In the genomic region with DNA sequence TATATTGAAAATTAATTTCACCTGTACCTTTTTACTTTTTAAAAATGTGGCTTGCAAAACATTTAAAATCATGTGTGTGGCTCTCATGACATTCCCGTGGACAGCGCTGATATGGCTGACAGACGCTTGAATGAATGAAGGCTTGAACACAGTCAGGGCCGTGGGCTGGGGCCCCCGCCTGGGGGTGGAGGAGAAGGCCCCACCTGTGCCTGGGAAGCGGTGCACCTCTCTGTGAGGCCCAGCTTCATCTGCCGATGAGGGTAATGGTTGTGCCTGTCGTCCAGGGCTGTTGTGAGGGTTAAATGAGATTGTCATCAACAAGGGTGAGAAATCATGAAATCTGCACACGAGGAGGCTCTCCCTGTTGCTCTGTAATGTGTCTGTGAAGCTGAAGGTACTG, we compare ENCODE assay signal across 30 cellular contexts.
"Had no signal": no experiment of that assay in that cellular context is flagged by ENCODE, and none has a peak within 500 bp of the region (broad histone marks: within the 10 kb centered on the region; RNA-seq: fewer than 3 reads in every experiment).

No MANE protein-coding gene starts in this region.

- ATAC-seq: heart left ventricle; left cardiac atrium; left lobe of liver; lower lobe of right lung; naive thymus-derived CD8-positive, alpha-beta T cell; right cardiac atrium; stimulated activated effector memory CD8-positive, alpha-beta T cell treated with anti-CD3 and anti-CD28 coated beads, Interleukin-12 subunit alpha, Interleukin-12 subunit beta, amount 100 ng/mL, for 72 hours; upper lobe of right lung had no signal

- H3K27ac Mint-ChIP-seq: naive thymus-derived CD8-positive, alpha-beta T cell; nephron; stimulated activated effector memory CD8-positive, alpha-beta T cell treated with anti-CD3 and anti-CD28 coated beads, Interleukin-12 subunit alpha, Interleukin-12 subunit beta, amount 100 ng/mL, for 72 hours; stimulated activated naive CD8-positive, alpha-beta T cell treated with anti-CD3 and anti-CD28 coated beads, Interleukin-15, Interleukin-2, amounts not matched to agents 100 ng/mL and 50 ng/mL, for 24 hours had no signal

- DNase-seq: heart left ventricle; kidney glomerular epithelial cell; left cardiac atrium; lower lobe of right lung; mammary epithelial cell; mesenchymal stem cell; naive thymus-derived CD8-positive, alpha-beta T cell; occipital lobe; ovary; retina; right cardiac atrium; sigmoid colon; small intestine; spleen; stimulated activated CD4-positive, alpha-beta T cell treated with anti-CD3 and anti-CD28 coated beads, Interleukin-4, amount 100 ng/mL, for 24 hours; stimulated activated naive CD4-positive, alpha-beta T cell; trophoblast cell; upper lobe of right lung; uterus had no signal

- H3K4me3 ChIP-seq: heart left ventricle, lower lobe of right lung, ovary, prostate gland, sigmoid colon, spleen, suprapubic skin, thoracic aorta, tibial artery, upper lobe of right lung, uterus had no signal

- H3K4me3 Mint-ChIP-seq: naive thymus-derived CD8-positive, alpha-beta T cell; nephron; neural crest cell; stimulated activated effector memory CD8-positive, alpha-beta T cell treated with anti-CD3 and anti-CD28 coated beads, Interleukin-12 subunit alpha, Interleukin-12 subunit beta, amount 100 ng/mL, for 72 hours; stimulated activated naive CD8-positive, alpha-beta T cell treated with anti-CD3 and anti-CD28 coated beads, Interleukin-15, Interleukin-2, amounts not matched to agents 100 ng/mL and 50 ng/mL, for 24 hours had no signal

- H3K36me3 Mint-ChIP-seq: stimulated activated effector memory CD8-positive, alpha-beta T cell treated with anti-CD3 and anti-CD28 coated beads, Interleukin-12 subunit alpha, Interleukin-12 subunit beta, amount 100 ng/mL, for 72 hours had no signal

- H3K4me1 ChIP-seq: heart left ventricle, lower lobe of right lung, prostate gland, sigmoid colon, spleen, suprapubic skin, tibial artery, upper lobe of right lung, uterus had no signal

- H3K27ac ChIP-seq: heart left ventricle, lower lobe of right lung, neutrophil, ovary, prostate gland, sigmoid colon, spleen, suprapubic skin, thoracic aorta, tibial artery, upper lobe of right lung, uterus had no signal

- H3K4me1 Mint-ChIP-seq: naive thymus-derived CD8-positive, alpha-beta T cell; nephron; stimulated activated effector memory CD8-positive, alpha-beta T cell treated with anti-CD3 and anti-CD28 coated beads, Interleukin-12 subunit alpha, Interleukin-12 subunit beta, amount 100 ng/mL, for 72 hours had no signal

- H3K9me3 ChIP-seq: neutrophil, ovary, prostate gland, suprapubic skin, uterus had no signal

- H3K36me3 ChIP-seq: heart left ventricle, lower lobe of right lung, neutrophil, ovary, prostate gland, sigmoid colon, spleen, suprapubic skin, thoracic aorta, tibial artery, upper lobe of right lung, uterus had no signal

- H3K27me3 ChIP-seq: heart left ventricle, neutrophil, ovary, sigmoid colon, spleen, suprapubic skin, upper lobe of right lung, uterus had no signal

- FAIRE-seq: keratinocyte, small intestine had no signal

- H3K9me3 Mint-ChIP-seq: stimulated activated effector memory CD8-positive, alpha-beta T cell treated with anti-CD3 and anti-CD28 coated beads, Interleukin-12 subunit alpha, Interleukin-12 subunit beta, amount 100 ng/mL, for 72 hours; stimulated activated naive CD8-positive, alpha-beta T cell treated with anti-CD3 and anti-CD28 coated beads, Interleukin-15, Interleukin-2, amounts not matched to agents 100 ng/mL and 50 ng/mL, for 24 hours had no signal
